Comparison of ENCODE assay signal across 14 cellular contexts in genomic region chr10:132910186-132910880, GRCh38. TPM values are rescaled to one million over a fixed set of nuclear protein-coding genes. Genes with fewer than 3 reads are reported as not detected.
DNase-seq lines count a peak whose midpoint lies in the region; ATAC-seq, FAIRE-seq and TF ChIP-seq lines count a peak whose summit lies in the region.
"Had no signal": no experiment of that assay in that cellular context is flagged by ENCODE, and none has a peak within 500 bp of the region (broad histone marks: within the 10 kb centered on the region; RNA-seq: fewer than 3 reads in every experiment).

No MANE protein-coding gene starts in this region.

- peaks cover under 1% of the 10 kb centered on the region for H3K4me1 Mint-ChIP-seq in activated T-helper 1 cell treated with anti-CD3 and anti-CD28 coated beads, Interleukin-12 subunit alpha, Interleukin-12 subunit beta, Interleukin-2, Interleukin-4 antibody, amounts not matched to agents 30 ng/mL and 10 ng/mL and 1 ng/mL, durations not matched to agents 14 hours and 24 hours and 36 hours (ENCODE audit: low read depth)

- no peak overlapping the region for H3K27ac Mint-ChIP-seq in activated T-helper 1 cell treated with anti-CD3 and anti-CD28 coated beads, Interleukin-12 subunit alpha, Interleukin-12 subunit beta, Interleukin-2, Interleukin-4 antibody, amounts not matched to agents 30 ng/mL and 10 ng/mL and 1 ng/mL, durations not matched to agents 14 hours and 24 hours and 36 hours
- H3K27ac Mint-ChIP-seq: CD4-positive, alpha-beta T cell had no signal

- no peaks in the 10 kb centered on the region for H3K9me3 ChIP-seq in right lobe of liver
- H3K9me3 ChIP-seq in HepG2 (ENCODE audit: low read length) = no peaks in the 10 kb centered on the region
- no peaks in the 10 kb centered on the region for H3K9me3 ChIP-seq in H1 (ENCODE audit: insufficient read depth in 2 of 2, low read depth in 1 of 2, low read length in 1 of 2)
- H3K9me3 ChIP-seq: MG63 had no signal

- in situ Hi-C loops in HepG2 (cut with HindIII; ENCODE audit: extremely low pct_ligation_motif_present, low pct_unique_long_range_greater_than_20kb) = no loop called here

- H3K4ac ChIP-seq in H1 (replicated peaks; ENCODE audit: insufficient read length, low read depth, low read length) = no peak overlapping the region

- BruUV-seq in HepG2 (replicated peaks; lab: Mats Ljungman, UMichigan) = no TSS peak

- 0 out of 2 replicates have a peak overlapping the region, but pooled peaks have one; percentile 35 for H4K8ac ChIP-seq in H1 (ENCODE audit: extremely low read depth, insufficient read depth, low read length)

- CTCF ChIA-PET in HepG2 (lab: Yijun Ruan, JAX; ENCODE audit: low intra/inter-chr PET ratio, low total read pairs) (no interaction called here), H1 (lab: Charles Lee; ENCODE audit: partially characterized antibody) (interaction anchor here (0.6 to 2.0 kb wide), 9 partner anchors 8 to 213 kb away, joined by 3 to 8 read pairs (median 4); no protein-coding TSS in a partner anchor)

- POLR2A ChIA-PET in HepG2 (lab: Yijun Ruan, JAX) (no interaction called here), H1 (lab: Charles Lee; ENCODE audit: partially characterized antibody) (no interaction called here)

- H3K4me3 ChIP-seq in right lobe of liver (no peak overlapping the region), HepG2 (replicated peaks in 1 of 3; ENCODE audit: insufficient read depth in 1 of 3, low read depth in 2 of 3, low read length in 3 of 3) (no peak overlapping the region), H1 (ENCODE audit: extremely low read depth in 1 of 4, insufficient read depth in 2 of 4, low read depth in 3 of 4, low read length in 4 of 4) (no peak overlapping the region)
- H3K4me3 ChIP-seq: MG63 had no signal

- peak overlapping the region; percentile 82 for H2AK5ac ChIP-seq in H1 (ENCODE audit: low read depth, low read length)

- ATAC-seq in right lobe of liver (no peak), HepG2 (no peak), sciatic nerve (no peak), GM18907 (IDR thresholded peaks at IDR 0.05; ENCODE audit: unreplicated experiment) (no peak)

- H3K79me2 ChIP-seq in HepG2 (ENCODE audit: insufficient read depth, low read length) (no peaks in the 10 kb centered on the region), H1 (ENCODE audit: control insufficient read depth in 1 of 2, insufficient read depth in 2 of 2, low read length in 2 of 2) (no peaks in the 10 kb centered on the region)

- H2BK20ac ChIP-seq in H1 (ENCODE audit: low read length) = no peak overlapping the region

- no peak overlapping the region for H3K9ac ChIP-seq in HepG2 (ENCODE audit: insufficient read depth, low read depth, low read length)
- no peak overlapping the region for H3K9ac ChIP-seq in H1 (replicated peaks in 1 of 4; ENCODE audit: extremely low read depth in 1 of 4, low read depth in 3 of 4, low read length in 3 of 4)

- no peaks in the 10 kb centered on the region for H3K27me3 ChIP-seq in right lobe of liver
- H3K27me3 ChIP-seq in HepG2 (ENCODE audit: control insufficient read depth in 1 of 2, insufficient read depth in 2 of 2, low read length in 2 of 2) = peaks cover 0 to 8% of the 10 kb centered on the region in 2 experiments; a peak in 2 of 5 replicates
- H3K27me3 ChIP-seq in H1 (replicated peaks in 1 of 4; ENCODE audit: control insufficient read depth in 3 of 4, extremely low read depth in 1 of 4, insufficient read depth in 3 of 4, low read length in 3 of 4) = no peaks in the 10 kb centered on the region
- H3K27me3 ChIP-seq: MG63 had no signal

- TF ChIP-seq EP300 in HepG2 (IDR thresholded peaks at IDR 0.05; ENCODE audit: low read depth in 2 of 2, low read length in 2 of 2) (no peak), HepG2 (CRISPR knock-in tag; IDR thresholded peaks at IDR 0.05; ENCODE audit: borderline replicate concordance) (no peak), H1 (IDR thresholded peaks at IDR 0.05; ENCODE audit: borderline replicate concordance in 1 of 2, low read depth in 2 of 2, low read length in 2 of 2) (no peak)

- TF ChIP-seq CTCF in right lobe of liver (IDR thresholded peaks at IDR 0.05) (no peak), HepG2 (CRISPR knock-in tag; IDR thresholded peaks at IDR 0.05) (no peak), H1 (IDR thresholded peaks at IDR 0.05; ENCODE audit: control extremely low read depth in 1 of 3, insufficient read depth in 1 of 3, low read depth in 1 of 3, low read length in 3 of 3) (no peak)

- no peak overlapping the region for H4K91ac ChIP-seq in H1 (replicated peaks; ENCODE audit: insufficient read length, low read length)

- no peaks in the 10 kb centered on the region for H3K4me1 ChIP-seq in right lobe of liver
- H3K4me1 ChIP-seq in HepG2 (ENCODE audit: insufficient read depth, low read length) = no peaks in the 10 kb centered on the region
- peaks cover 0 to 25% (median 2%) of the 10 kb centered on the region in 4 experiments; a peak in 6 of 7 replicates for H3K4me1 ChIP-seq in H1 (replicated peaks in 1 of 4; ENCODE audit: control insufficient read depth in 3 of 4, insufficient read depth in 4 of 4, low read length in 3 of 4)

- WGBS in right lobe of liver (ENCODE audit: insufficient coverage, low coverage, low lambda C conversion rate, missing lambda C conversion rate) = 62% methylated on average over 6 of the region's 28 CpGs
- 42% methylated on average over 10 of the region's 28 CpGs for WGBS in HepG2 (ENCODE audit: low lambda C conversion rate)
- WGBS in H1 (ENCODE audit: extremely low coverage in 1 of 2, insufficient coverage in 1 of 2, insufficient read length in 1 of 2, insufficient replicate concordance in 2 of 2, low coverage in 1 of 2, low lambda C conversion rate in 2 of 2, missing lambda C conversion rate in 1 of 2), 2 experiments = 87% methylated on average over 25 of the region's 28 CpGs; no CpG with 5 or more reads in 1 of the 2 experiments

- H3K18ac ChIP-seq in H1 (ENCODE audit: extremely low read depth, low read length) = no peak overlapping the region

- H3K9me3 Mint-ChIP-seq in activated T-helper 1 cell treated with anti-CD3 and anti-CD28 coated beads, Interleukin-12 subunit alpha, Interleukin-12 subunit beta, Interleukin-2, Interleukin-4 antibody, amounts not matched to agents 30 ng/mL and 10 ng/mL and 1 ng/mL, durations not matched to agents 14 hours and 24 hours and 36 hours = no peaks in the 10 kb centered on the region
- H3K9me3 Mint-ChIP-seq: CD4-positive, alpha-beta T cell had no signal

- H3K79me1 ChIP-seq in H1 (ENCODE audit: low read depth, low read length) = no peaks in the 10 kb centered on the region

- H3K36me3 Mint-ChIP-seq in activated T-helper 1 cell treated with anti-CD3 and anti-CD28 coated beads, Interleukin-12 subunit alpha, Interleukin-12 subunit beta, Interleukin-2, Interleukin-4 antibody, amounts not matched to agents 30 ng/mL and 10 ng/mL and 1 ng/mL, durations not matched to agents 14 hours and 24 hours and 36 hours (ENCODE audit: low read depth) = no peaks in the 10 kb centered on the region

- 0 out of 2 replicates have a peak overlapping the region, but pooled peaks have one; percentile 27 for H2BK12ac ChIP-seq in H1 (ENCODE audit: low read depth, low read length)

- H2BK5ac ChIP-seq in H1 (ENCODE audit: low read depth, low read length) = 0 out of 2 replicates have a peak overlapping the region, but pooled peaks have one; percentile 24

- TF ChIP-seq RAD21 in HepG2 (CRISPR knock-in tag; IDR thresholded peaks at IDR 0.05) (no peak), H1 (IDR thresholded peaks at IDR 0.05 in 1 of 2, conservative IDR thresholded peaks at IDR 0.05 in 1 of 2; ENCODE audit: low read depth in 2 of 2, low read length in 2 of 2) (no peak)

- H3K14ac ChIP-seq in H1 (ENCODE audit: insufficient read length) = no peak overlapping the region

- no peak overlapping the region for H2BK15ac ChIP-seq in H1 (ENCODE audit: low read length)

- DNase-seq in right lobe of liver = peak in 2 of 3 donors; percentile 15 to 26
- no peak for DNase-seq in HepG2 (ENCODE audit: low spot score)
- no peak for DNase-seq in H1 (ENCODE audit: low read depth in 1 of 2, low spot score in 2 of 2)
- DNase-seq in sciatic nerve (ENCODE audit: low spot score) = peak; percentile 43
- no peak for DNase-seq in iPS-NIHi7 (ENCODE audit: extremely low spot score)
- no peak for DNase-seq in activated T-helper 1 cell treated with anti-CD3 and anti-CD28 coated beads, Interleukin-12 subunit alpha, Interleukin-12 subunit beta, Interleukin-2, Interleukin-4 antibody, amounts not matched to agents 30 ng/mL and 10 ng/mL and 1 ng/mL, durations not matched to agents 14 hours and 24 hours and 36 hours (ENCODE audit: low spot score)
- DNase-seq: EL, MG63, NCI-H1092, NCI-H1694, NCI-H226, NCI-H524 treated with DMSO at 0.1 percent for 48 hours had no signal

- H3K4me2 ChIP-seq in HepG2 (ENCODE audit: low read depth, low read length) (no peak overlapping the region), H1 (ENCODE audit: insufficient read depth in 1 of 2, low read depth in 2 of 2, low read length in 2 of 2) (no peak overlapping the region)

- no peaks in the 10 kb centered on the region for H4K20me1 ChIP-seq in HepG2 (ENCODE audit: insufficient read depth, low read length)
- no peaks in the 10 kb centered on the region for H4K20me1 ChIP-seq in H1 (replicated peaks in 1 of 2; ENCODE audit: control insufficient read depth in 1 of 2, insufficient read depth in 2 of 2, low read length in 2 of 2)

- H2AFZ ChIP-seq in HepG2 (ENCODE audit: low read length) = no peak overlapping the region
- H2AFZ ChIP-seq in H1 (ENCODE audit: low read length) = no peak overlapping the region

- H3K56ac ChIP-seq in H1 (replicated peaks; ENCODE audit: insufficient read length, low read depth, low read length) = no peak overlapping the region

- H3K36me3 ChIP-seq in right lobe of liver (no peaks in the 10 kb centered on the region), HepG2 (replicated peaks in 1 of 2; ENCODE audit: control insufficient read depth in 1 of 2, insufficient read depth in 2 of 2, low read length in 2 of 2) (no peaks in the 10 kb centered on the region), H1 (ENCODE audit: control insufficient read depth in 2 of 4, insufficient read depth in 4 of 4, low read length in 3 of 4) (no peaks in the 10 kb centered on the region)
- H3K36me3 ChIP-seq: MG63 had no signal

- no peak overlapping the region for H3K23ac ChIP-seq in H1 (ENCODE audit: insufficient read length)

- H4K5ac ChIP-seq in H1 (ENCODE audit: insufficient read length, low read depth, low read length) = no peak overlapping the region

- intact Hi-C loops in right lobe of liver (cut with DNase I) = no loop called here
- intact Hi-C loops in HepG2 (cut with micrococcal nuclease; ENCODE audit: unreplicated experiment) = no loop called here
- intact Hi-C loops in sciatic nerve (cut with DNase I) = no loop called here
- intact Hi-C loops in activated T-helper 1 cell treated with anti-CD3 and anti-CD28 coated beads, Interleukin-12 subunit alpha, Interleukin-12 subunit beta, Interleukin-2, Interleukin-4 antibody, amounts not matched to agents 30 ng/mL and 10 ng/mL and 1 ng/mL, durations not matched to agents 14 hours and 24 hours and 36 hours (cut with micrococcal nuclease) = no loop called here

- FAIRE-seq in HepG2 (lab: Jason Lieb, UNC) = no peak
- no peak for FAIRE-seq in H1 (lab: Jason Lieb, UNC)

- no peak overlapping the region for H2BK120ac ChIP-seq in H1 (replicated peaks; ENCODE audit: low read depth, low read length)

- H3K4me3 Mint-ChIP-seq in activated T-helper 1 cell treated with anti-CD3 and anti-CD28 coated beads, Interleukin-12 subunit alpha, Interleukin-12 subunit beta, Interleukin-2, Interleukin-4 antibody, amounts not matched to agents 30 ng/mL and 10 ng/mL and 1 ng/mL, durations not matched to agents 14 hours and 24 hours and 36 hours = no peak overlapping the region
- H3K4me3 Mint-ChIP-seq: CD4-positive, alpha-beta T cell had no signal

- H3K27me3 Mint-ChIP-seq in activated T-helper 1 cell treated with anti-CD3 and anti-CD28 coated beads, Interleukin-12 subunit alpha, Interleukin-12 subunit beta, Interleukin-2, Interleukin-4 antibody, amounts not matched to agents 30 ng/mL and 10 ng/mL and 1 ng/mL, durations not matched to agents 14 hours and 24 hours and 36 hours (ENCODE audit: insufficient read depth) = no peaks in the 10 kb centered on the region
- H3K27me3 Mint-ChIP-seq: CD4-positive, alpha-beta T cell had no signal

- no peak overlapping the region for H3K27ac ChIP-seq in right lobe of liver
- H3K27ac ChIP-seq in HepG2 (ENCODE audit: extremely low read length, insufficient read depth, low read length) = no peak overlapping the region
- H3K27ac ChIP-seq in H1 (ENCODE audit: low read depth, low read length) = no peak overlapping the region

- TF ChIP-seq POLR2A in right lobe of liver (IDR thresholded peaks at IDR 0.05) (no peak), HepG2 (IDR thresholded peaks at IDR 0.05; ENCODE audit: insufficient read depth in 1 of 2, low read depth in 2 of 2, low read length in 2 of 2) (no peak), H1 (IDR thresholded peaks at IDR 0.05; ENCODE audit: control extremely low read depth in 1 of 2, low read depth in 2 of 2, low read length in 2 of 2) (no peak)

- H3K23me2 ChIP-seq in H1 (ENCODE audit: low read depth, low read length) = no peaks in the 10 kb centered on the region

RNA-seq across cellular contexts. Expression of gene CFAP46, which starts 32.0 kb away (rescaled TPM):
- under 1 TPM; 0.16 to 0.67 (median 0.32) TPM for total RNA-seq in right lobe of liver
- total RNA-seq in HepG2 (2016; rRNA removed; fragmentation: Illumina TruSeq; extraction: Trizol) = 0.74 and 0.84 TPM in 2 replicates
- not detected in 2 replicates for total RNA-seq in HepG2 (2016; cell fraction: cytosol; rRNA removed; fragmentation: Illumina TruSeq; extraction: Trizol; ENCODE audit: low read depth)
- total RNA-seq in HepG2 (2016; cell fraction: insoluble cytoplasmic fraction; rRNA removed; fragmentation: Illumina TruSeq; extraction: Trizol) = 0.87 and 1.1 TPM in 2 replicates
- 0.21 and 0.34 TPM in 2 replicates for total RNA-seq in HepG2 (2016; cell fraction: membrane; rRNA removed; fragmentation: Illumina TruSeq; extraction: Trizol)
- 0.53 and 1.3 TPM in 2 replicates for total RNA-seq in HepG2 (2016; cell fraction: nucleus; rRNA removed; fragmentation: Illumina TruSeq; extraction: Trizol)
- 0.10 and 0.24 TPM in 2 replicates for polyA plus RNA-seq in HepG2 (2011; rRNA removed)
- polyA plus RNA-seq in HepG2 (2011; cell fraction: cytosol; rRNA removed) = 0.13 and 0.19 TPM in 2 replicates
- polyA plus RNA-seq in HepG2 (2011; cell fraction: nucleus; rRNA removed) = 0.05 and 0.27 TPM in 2 replicates
- 0.12 and 0.16 TPM in 2 replicates for polyA plus RNA-seq in HepG2 (2012)
- polyA plus RNA-seq in HepG2 (2016; cell fraction: cytosol; fragmentation: Illumina TruSeq; extraction: Trizol; ENCODE audit: low read depth) = 0.18 and 0.26 TPM in 2 replicates
- polyA plus RNA-seq in HepG2 (2016; cell fraction: insoluble cytoplasmic fraction; fragmentation: Illumina TruSeq; extraction: Trizol; ENCODE audit: low read depth) = 0.86 and 1.2 TPM in 2 replicates
- polyA plus RNA-seq in HepG2 (2016; cell fraction: membrane; fragmentation: Illumina TruSeq; extraction: Trizol; ENCODE audit: low read depth) = 0.33 and 0.34 TPM in 2 replicates
- polyA plus RNA-seq in HepG2 (2016; cell fraction: nucleus; fragmentation: Illumina TruSeq; extraction: Trizol; ENCODE audit: insufficient read depth, low read depth) = 0.60 and 0.65 TPM in 2 replicates
- polyA minus RNA-seq in HepG2 (2011; rRNA and poly(A)+ RNA removed; ENCODE audit: low replicate concordance) = 0.06 TPM in 1 of 2 replicates, not detected in the other
- not detected in 2 replicates for polyA minus RNA-seq in HepG2 (2011; cell fraction: cytosol; rRNA and poly(A)+ RNA removed)
- 0.26 TPM in 1 of 2 replicates, not detected in the other for polyA minus RNA-seq in HepG2 (2011; cell fraction: nucleus; rRNA and poly(A)+ RNA removed)
- 3.1 and 4.8 TPM in 2 replicates for total RNA-seq in H1 (2021; fragmentation: NEBNext Ultra II Directional; extraction: Animal tissue kit (Norgen Biotek cat#: 25700))
- 2.2 and 2.6 TPM in 2 replicates for polyA plus RNA-seq in H1 (2011; rRNA removed)
- 2.7 TPM for polyA plus RNA-seq in H1 (2011; cell fraction: cytosol; rRNA removed)
- polyA plus RNA-seq in H1 (2011; cell fraction: nucleus; rRNA removed) = 8.9 TPM
- 2.5 to 4.7 TPM (median 3.4 TPM) in 4 replicates for polyA plus RNA-seq in H1 (2012, experiment 1 of 2)
- polyA plus RNA-seq in H1 (2012, experiment 2 of 2) = 2.7 TPM
- polyA plus RNA-seq in H1 (2013, experiment 1 of 2) = 2.8 TPM
- 2.5 TPM for polyA plus RNA-seq in H1 (2013, experiment 2 of 2)
- 3.9 TPM in 2 replicates for polyA minus RNA-seq in H1 (2011; rRNA and poly(A)+ RNA removed)
- polyA minus RNA-seq in H1 (2011; cell fraction: cytosol; rRNA and poly(A)+ RNA removed) = 0.29 TPM
- polyA minus RNA-seq in H1 (2011; cell fraction: nucleus; rRNA and poly(A)+ RNA removed) = 5.8 TPM
- total RNA-seq in sciatic nerve = 1.1 TPM
- not detected in 2 replicates for total RNA-seq in activated T-helper 1 cell treated with anti-CD3 and anti-CD28 coated beads, Interleukin-12 subunit alpha, Interleukin-12 subunit beta, Interleukin-2, Interleukin-4 antibody, amounts not matched to agents 30 ng/mL and 10 ng/mL and 1 ng/mL, durations not matched to agents 14 hours and 24 hours and 36 hours
- total RNA-seq: CD4-positive, alpha-beta T cell had no signal

Comparison
In these comparisons a context has a peak if more than half of its experiments do, and no peak if none do; other contexts are left out.
1. DNase-seq: peak in right lobe of liver (2 of 3) and sciatic nerve (single experiment); none in HepG2 (single experiment), H1 (0 of 2), iPS-NIHi7 (single experiment) and activated T-helper 1 cell treated with anti-CD3 and anti-CD28 coated beads, Interleukin-12 subunit alpha, Interleukin-12 subunit beta, Interleukin-2, Interleukin-4 antibody, amounts not matched to agents 30 ng/mL and 10 ng/mL and 1 ng/mL, durations not matched to agents 14 hours and 24 hours and 36 hours (single experiment).